ENCODE assay signal across 12 cellular contexts in genomic region chr9:99185328-99185632, GRCh38. TPM values are rescaled to one million over a fixed set of nuclear protein-coding genes. Genes with fewer than 3 reads are reported as not detected.
DNase-seq lines count a peak whose midpoint lies in the region; ATAC-seq, FAIRE-seq and TF ChIP-seq lines count a peak whose summit lies in the region.
"Had no signal": no experiment of that assay in that cellular context is flagged by ENCODE, and none has a peak within 500 bp of the region (broad histone marks: within the 10 kb centered on the region; RNA-seq: fewer than 3 reads in every experiment).

No MANE protein-coding gene starts in this region.

- H4K5ac ChIP-seq in IMR-90 (ENCODE audit: low read depth, low read length) (no peak overlapping the region; the same call in 1 of the 2 replicates), H1 (ENCODE audit: insufficient read length, low read depth, low read length) (no peak overlapping the region)

- no peaks in the 10 kb centered on the region for H3K79me1 ChIP-seq in IMR-90 (ENCODE audit: low read depth in 1 of 2, low read length in 2 of 2)
- no peaks in the 10 kb centered on the region for H3K79me1 ChIP-seq in H1 (ENCODE audit: low read depth, low read length)
- no peaks in the 10 kb centered on the region for H3K79me1 ChIP-seq in neuronal stem cell (ENCODE audit: low read depth, low read length)

- H3K4me1 ChIP-seq in A549: no peaks in the 10 kb centered on the region
- H3K4me1 ChIP-seq in IMR-90 (ENCODE audit: control insufficient read depth, insufficient read depth, low read length): peaks cover 9% of the 10 kb centered on the region
- peaks cover 0 to 3% (median 1%) of the 10 kb centered on the region in 4 experiments; a peak in 2 of 7 replicates for H3K4me1 ChIP-seq in H1 (replicated peaks in 1 of 4; ENCODE audit: control insufficient read depth in 3 of 4, insufficient read depth in 4 of 4, low read length in 3 of 4)
- H3K4me1 ChIP-seq in neuronal stem cell (ENCODE audit: control insufficient read depth in 2 of 2, insufficient read depth in 1 of 2, low read depth in 1 of 2, low read length in 2 of 2): peaks cover 3 to 7% of the 10 kb centered on the region in 2 donors
- H3K4me1 ChIP-seq: HAP-1 had no signal

- H2BK5ac ChIP-seq in IMR-90 (ENCODE audit: low read depth, low read length, poor library complexity, severe bottlenecking) (no peak overlapping the region), H1 (ENCODE audit: low read depth, low read length) (no peak overlapping the region), neuronal stem cell (ENCODE audit: low read length) (peak overlapping the region; percentile 69)

- H3K27ac ChIP-seq in A549: no peak overlapping the region
- H3K27ac ChIP-seq in IMR-90 (ENCODE audit: insufficient read depth, low read length): no peak overlapping the region
- no peak overlapping the region for H3K27ac ChIP-seq in H1 (ENCODE audit: low read depth, low read length)
- H3K27ac ChIP-seq in neuronal stem cell (replicated peaks; ENCODE audit: low read length): no peak overlapping the region

- peaks cover 6% of the 10 kb centered on the region for H3K27me3 ChIP-seq in IMR-90 (ENCODE audit: control insufficient read depth, insufficient read depth, low read length)
- H3K27me3 ChIP-seq in H1 (replicated peaks in 1 of 4; ENCODE audit: control insufficient read depth in 3 of 4, extremely low read depth in 1 of 4, insufficient read depth in 3 of 4, low read length in 3 of 4): no peaks in the 10 kb centered on the region
- H3K27me3 ChIP-seq in neuronal stem cell (ENCODE audit: control insufficient read depth in 3 of 3, insufficient read depth in 3 of 3, low read depth in 1 of 3, low read length in 3 of 3): peaks cover 0 to 22% (median 0%) of the 10 kb centered on the region in 3 experiments

- H2BK120ac ChIP-seq in IMR-90 (ENCODE audit: low read depth, low read length): no peak overlapping the region
- no peak overlapping the region for H2BK120ac ChIP-seq in H1 (replicated peaks; ENCODE audit: low read depth, low read length)
- H2BK120ac ChIP-seq in neuronal stem cell (ENCODE audit: low read depth, low read length): no peak overlapping the region

- no peaks in the 10 kb centered on the region for H3K79me2 ChIP-seq in H1 (ENCODE audit: control insufficient read depth in 1 of 2, insufficient read depth in 2 of 2, low read length in 2 of 2)

- H2BK20ac ChIP-seq in IMR-90 (ENCODE audit: low read depth, low read length) (no peak overlapping the region), H1 (ENCODE audit: low read length) (no peak overlapping the region)

- H3K23ac ChIP-seq in IMR-90 (ENCODE audit: low read depth, low read length): no peak overlapping the region
- H3K23ac ChIP-seq in H1 (ENCODE audit: insufficient read length): no peak overlapping the region
- peak overlapping the region; percentile 82 for H3K23ac ChIP-seq in neuronal stem cell (ENCODE audit: low read depth, low read length, poor library complexity)

- FAIRE-seq in A549 (lab: Jason Lieb, UNC): no peak
- FAIRE-seq in H1 (lab: Jason Lieb, UNC): no peak
- FAIRE-seq: endometrium had no signal

- H3K9ac ChIP-seq in IMR-90 (ENCODE audit: low read depth, low read length): no peak overlapping the region
- H3K9ac ChIP-seq in H1 (replicated peaks in 1 of 4; ENCODE audit: extremely low read depth in 1 of 4, low read depth in 3 of 4, low read length in 3 of 4): no peak overlapping the region
- H3K9ac ChIP-seq in neuronal stem cell (ENCODE audit: low read depth, low read length, poor library complexity): peak overlapping the region; percentile 45
- H3K9ac ChIP-seq: SK-N-SH had no signal

- H2AK9ac ChIP-seq in IMR-90 (replicated peaks; ENCODE audit: low read depth, low read length, poor library complexity): no peak overlapping the region

- H4K8ac ChIP-seq in IMR-90 (ENCODE audit: low read depth in 2 of 2, low read length in 2 of 2) (no peak overlapping the region; a peak in 1 of 4 replicates), H1 (ENCODE audit: extremely low read depth, insufficient read depth, low read length) (0 out of 2 replicates have a peak overlapping the region, but pooled peaks have one; percentile 30), neuronal stem cell (ENCODE audit: low read depth, low read length) (no peak overlapping the region)

- POLR2A ChIA-PET in A549 (lab: Yijun Ruan, JAX) (interaction anchor here (1.3 kb wide), 1 partner anchor 36 kb away, joined by 6 read pairs; the partner anchor contains the start of genes ALG2 and SEC61B), IMR-90 (lab: Charles Lee; ENCODE audit: unreplicated experiment) (no interaction called here), H1 (lab: Charles Lee; ENCODE audit: partially characterized antibody) (interaction anchor here (1.8 kb wide), 1 partner anchor 37 kb away, joined by 7 read pairs; the partner anchor contains the start of genes ALG2 and SEC61B)

- no peaks in the 10 kb centered on the region for H3K9me3 ChIP-seq in A549
- H3K9me3 ChIP-seq in IMR-90 (ENCODE audit: control insufficient read depth, insufficient read depth, low read length): no peaks in the 10 kb centered on the region
- no peaks in the 10 kb centered on the region for H3K9me3 ChIP-seq in H1 (ENCODE audit: insufficient read depth in 2 of 2, low read depth in 1 of 2, low read length in 1 of 2)
- no peaks in the 10 kb centered on the region for H3K9me3 ChIP-seq in neuronal stem cell (replicated peaks in 1 of 2; ENCODE audit: control insufficient read depth in 2 of 2, insufficient read depth in 1 of 2, low read depth in 1 of 2, low read length in 2 of 2)
- H3K9me3 ChIP-seq: HAP-1, SK-N-SH had no signal

- in situ Hi-C loops in IMR-90 (cut with MboI; ENCODE audit: low sequenced_read_pairs): loop anchor here (10.0 to 25.0 kb wide), 4 partner anchors 620 to 1402 kb away; partner anchors contain the start of gene CAVIN4

- peak overlapping the region; percentile 77 for H3K4me2 ChIP-seq in A549
- no peak overlapping the region for H3K4me2 ChIP-seq in IMR-90 (ENCODE audit: low read depth, low read length)
- no peak overlapping the region for H3K4me2 ChIP-seq in H1 (ENCODE audit: insufficient read depth in 1 of 2, low read depth in 2 of 2, low read length in 2 of 2)
- H3K4me2 ChIP-seq in neuronal stem cell (ENCODE audit: insufficient read depth, low read length, poor library complexity, severe bottlenecking): no peak overlapping the region

- TF ChIP-seq EP300 in A549 (IDR thresholded peaks at IDR 0.05) (no peak), H1 (IDR thresholded peaks at IDR 0.05; ENCODE audit: borderline replicate concordance in 1 of 2, low read depth in 2 of 2, low read length in 2 of 2) (no peak)

- H3K23me2 ChIP-seq in H1 (ENCODE audit: low read depth, low read length): no peaks in the 10 kb centered on the region

- H3K18ac ChIP-seq in IMR-90 (ENCODE audit: low read depth, low read length): no peak overlapping the region; the same call in 1 of the 2 replicates
- H3K18ac ChIP-seq in H1 (ENCODE audit: extremely low read depth, low read length): no peak overlapping the region
- peak overlapping the region; percentile 89 for H3K18ac ChIP-seq in neuronal stem cell (ENCODE audit: low read length)

- H3K36me3 ChIP-seq in IMR-90 (ENCODE audit: control insufficient read depth, insufficient read depth, low read length) (no peaks in the 10 kb centered on the region), H1 (ENCODE audit: control insufficient read depth in 2 of 4, insufficient read depth in 4 of 4, low read length in 3 of 4) (no peaks in the 10 kb centered on the region), neuronal stem cell (replicated peaks in 1 of 2; ENCODE audit: control insufficient read depth in 2 of 2, insufficient read depth in 2 of 2, low read length in 2 of 2) (no peaks in the 10 kb centered on the region)
- H3K36me3 ChIP-seq: HAP-1 had no signal

- H4K91ac ChIP-seq in IMR-90 (ENCODE audit: insufficient read depth, low read depth, low read length) (no peak overlapping the region), H1 (replicated peaks; ENCODE audit: insufficient read length, low read length) (no peak overlapping the region), neuronal stem cell (ENCODE audit: low read depth, low read length, poor library complexity) (no peak overlapping the region)

- TF ChIP-seq CTCF in A549 (IDR thresholded peaks at IDR 0.05) (no peak), IMR-90 (conservative IDR thresholded peaks at IDR 0.05; ENCODE audit: low read depth, low read length) (no peak), H1 (IDR thresholded peaks at IDR 0.05; ENCODE audit: control extremely low read depth in 1 of 3, insufficient read depth in 1 of 3, low read depth in 1 of 3, low read length in 3 of 3) (no peak)

- no peak for TF ChIP-seq RAD21 in A549 (conservative IDR thresholded peaks at IDR 0.05 in 1 of 2, IDR thresholded peaks at IDR 0.05 in 1 of 2)
- no peak for TF ChIP-seq RAD21 in IMR-90 (IDR thresholded peaks at IDR 0.05; ENCODE audit: low read length)
- TF ChIP-seq RAD21 in H1 (IDR thresholded peaks at IDR 0.05 in 1 of 2, conservative IDR thresholded peaks at IDR 0.05 in 1 of 2; ENCODE audit: low read depth in 2 of 2, low read length in 2 of 2): no peak

- no peak overlapping the region for H3K4me3 ChIP-seq in A549
- H3K4me3 ChIP-seq in IMR-90 (ENCODE audit: insufficient read depth, low read depth, low read length): no peak overlapping the region
- H3K4me3 ChIP-seq in H1 (ENCODE audit: extremely low read depth in 1 of 4, insufficient read depth in 2 of 4, low read depth in 3 of 4, low read length in 4 of 4): no peak overlapping the region
- no peak overlapping the region for H3K4me3 ChIP-seq in neuronal stem cell (ENCODE audit: low read length in 2 of 2)
- H3K4me3 ChIP-seq: HAP-1, skin epidermis had no signal

- ATAC-seq in A549 (no peak), IMR-90 (ENCODE audit: low read depth) (no peak)

- no TSS peak for BruUV-seq in IMR-90 (replicated peaks; lab: Mats Ljungman, UMichigan)

- intact Hi-C loops in IMR-90 (cut with micrococcal nuclease): loop anchor here (1.0 to 10.0 kb wide), 5 partner anchors 38 to 1410 kb away; partner anchors contain the start of genes MSANTD3 and SEC61B

- WGBS in A549 (ENCODE audit: missing lambda C conversion rate): 50% methylated on average over 6 of the region's 6 CpGs
- WGBS in IMR-90 (ENCODE audit: extremely low coverage in 2 of 2, insufficient read length in 1 of 2), 2 experiments: no CpG with 5 or more reads among the region's 6 CpGs
- WGBS in H1 (ENCODE audit: extremely low coverage in 1 of 2, insufficient coverage in 1 of 2, insufficient read length in 1 of 2, insufficient replicate concordance in 2 of 2, low coverage in 1 of 2, low lambda C conversion rate in 2 of 2, missing lambda C conversion rate in 1 of 2), 2 experiments: 96% methylated on average over 3 of the region's 6 CpGs; no CpG with 5 or more reads in 1 of the 2 experiments
- no CpG with 5 or more reads among the region's 6 CpGs for WGBS in neuronal stem cell (ENCODE audit: extremely low coverage in 2 of 2, insufficient read length in 2 of 2, insufficient replicate concordance in 1 of 2), 2 donors

- dilution Hi-C loops in IMR-90 (cut with HindIII; ENCODE audit: low sequenced_read_pairs, unreplicated experiment): no loop called here

- H3K4ac ChIP-seq in IMR-90 (ENCODE audit: low read depth, low read length) (peak overlapping the region; percentile 64; the same call in 1 of the 2 replicates), H1 (replicated peaks; ENCODE audit: insufficient read length, low read depth, low read length) (no peak overlapping the region), neuronal stem cell (ENCODE audit: low read length) (no peak overlapping the region)

- peaks cover 6% of the 10 kb centered on the region; the same call in 1 of the 2 replicates for H3K9me1 ChIP-seq in IMR-90 (ENCODE audit: insufficient read depth, low read length)

- H2AFZ ChIP-seq in IMR-90 (replicated peaks; ENCODE audit: low read length, poor library complexity) (peak overlapping the region; percentile 88), H1 (ENCODE audit: low read length) (peak overlapping the region; percentile 98; the same call in 1 of the 2 replicates), neuronal stem cell (ENCODE audit: low read length) (peak overlapping the region; percentile 90)

- TF ChIP-seq POLR2A in A549 (IDR thresholded peaks at IDR 0.05; ENCODE audit: low read length) (no peak), IMR-90 (IDR thresholded peaks at IDR 0.05; ENCODE audit: low read depth, low read length) (no peak), H1 (IDR thresholded peaks at IDR 0.05; ENCODE audit: control extremely low read depth in 1 of 2, low read depth in 2 of 2, low read length in 2 of 2) (no peak)

- no peaks in the 10 kb centered on the region for H4K20me1 ChIP-seq in IMR-90 (ENCODE audit: insufficient read depth, low read length)
- H4K20me1 ChIP-seq in H1 (replicated peaks in 1 of 2; ENCODE audit: control insufficient read depth in 1 of 2, insufficient read depth in 2 of 2, low read length in 2 of 2): no peaks in the 10 kb centered on the region

- DNase-seq in A549 (ENCODE audit: low read depth in 1 of 2, low spot score in 1 of 2) (no peak), IMR-90 (no peak), H1 (ENCODE audit: low read depth in 1 of 2, low spot score in 2 of 2) (no peak), neuronal stem cell (ENCODE audit: low spot score) (no peak), T-helper 2 cell (no peak), AG20443 (ENCODE audit: low spot score) (no peak), putamen (ENCODE audit: low spot score) (no peak)
- DNase-seq in stimulated activated naive CD4-positive, alpha-beta T cell treated with Interleukin-2 at 50 U/mL for 16 hours (lab: John Stamatoyannopoulos, UW): no peak

- H3K56ac ChIP-seq in IMR-90 (ENCODE audit: extremely low read depth, insufficient read depth, low read length): no peak overlapping the region
- no peak overlapping the region for H3K56ac ChIP-seq in H1 (replicated peaks; ENCODE audit: insufficient read length, low read depth, low read length)

- no peak overlapping the region for H2BK15ac ChIP-seq in IMR-90 (ENCODE audit: low read depth, low read length)
- H2BK15ac ChIP-seq in H1 (ENCODE audit: low read length): no peak overlapping the region
- peak overlapping the region; percentile 95 for H2BK15ac ChIP-seq in neuronal stem cell (ENCODE audit: low read length)

- 0 out of 2 replicates have a peak overlapping the region, but pooled peaks have one; percentile 89 for H2BK12ac ChIP-seq in H1 (ENCODE audit: low read depth, low read length)
- peak overlapping the region; percentile 99 for H2BK12ac ChIP-seq in neuronal stem cell (ENCODE audit: low read length)

- no peak overlapping the region for H2AK5ac ChIP-seq in IMR-90 (ENCODE audit: low read depth, low read length)
- no peak overlapping the region for H2AK5ac ChIP-seq in H1 (ENCODE audit: low read depth, low read length)
- H2AK5ac ChIP-seq in neuronal stem cell (ENCODE audit: low read depth, low read length): peak overlapping the region; percentile 84

- CTCF ChIA-PET in A549 (lab: Yijun Ruan, JAX): interaction anchor here (0.5 to 5.7 kb wide), 55 partner anchors 12 to 1416 kb away, joined by 3 to 66 read pairs (median 4); no protein-coding TSS in a partner anchor
- CTCF ChIA-PET in IMR-90 (lab: Yijun Ruan, JAX): interaction anchor here (0.9 to 2.3 kb wide), 5 partner anchors 13 to 1138 kb away, joined by 3 to 12 read pairs (median 3); partner anchors contain the start of genes ALG2 and SEC61B
- CTCF ChIA-PET in H1 (lab: Charles Lee; ENCODE audit: partially characterized antibody): interaction anchor here (0.6 to 9.4 kb wide), 43 partner anchors 11 to 1110 kb away, joined by 3 to 105 read pairs (median 4); partner anchors contain the start of gene ALG2

- H3K14ac ChIP-seq in IMR-90 (replicated peaks; ENCODE audit: low read depth, low read length) (0 out of 2 replicates have a peak overlapping the region, but pooled peaks have one; percentile 62), H1 (ENCODE audit: insufficient read length) (no peak overlapping the region), neuronal stem cell (ENCODE audit: low read length) (no peak overlapping the region)

RNA-seq across cellular contexts. Expression of gene ALG2, which starts 36.5 kb away (rescaled TPM):
- polyA plus RNA-seq in A549 (2011; rRNA removed) (76.3 and 77.9 TPM in 2 replicates), A549 (2017; fragmentation: RNase III; extraction: RNeasy Plus Mini Kit Qiagen cat#74134 plus additional on column Dnase treatment) (26.1 to 26.6 TPM (median 26.2 TPM) in 3 replicates), IMR-90 (2012; rRNA removed) (35.1 and 36.4 TPM in 2 replicates), H1 (2011; rRNA removed) (26.7 and 27.1 TPM in 2 replicates)
- 25.9 and 32.9 TPM in 2 replicates for polyA plus RNA-seq in A549 (2012; cell fraction: cytosol; rRNA removed)
- 19.5 and 23.9 TPM in 2 replicates for polyA plus RNA-seq in A549 (2012; cell fraction: nucleus; rRNA removed)
- 32.8 and 33.5 TPM in 2 replicates for polyA minus RNA-seq in A549 (2011; rRNA and poly(A)+ RNA removed)
- total RNA-seq in IMR-90 (2012; rRNA removed): 33.9 and 38.4 TPM in 2 replicates
- polyA plus RNA-seq in IMR-90 (2012; cell fraction: cytosol; rRNA removed): 28.1 and 31.3 TPM in 2 replicates
- 20.4 and 43.6 TPM in 2 replicates for polyA plus RNA-seq in IMR-90 (2012; cell fraction: nucleus; rRNA removed; ENCODE audit: low replicate concordance)
- 27.8 and 30.7 TPM in 2 replicates for total RNA-seq in H1 (2021; fragmentation: NEBNext Ultra II Directional; extraction: Animal tissue kit (Norgen Biotek cat#: 25700))
- polyA plus RNA-seq in H1 (2011; cell fraction: cytosol; rRNA removed): 27.7 TPM
- polyA plus RNA-seq in H1 (2011; cell fraction: nucleus; rRNA removed): 17.0 TPM
- 19.3 to 23.1 TPM (median 21.7 TPM) in 4 replicates for polyA plus RNA-seq in H1 (2012, experiment 1 of 2)
- 13.0 TPM for polyA plus RNA-seq in H1 (2012, experiment 2 of 2)
- 41.1 TPM for polyA plus RNA-seq in H1 (2013, experiment 1 of 2)
- 52.8 TPM for polyA plus RNA-seq in H1 (2013, experiment 2 of 2)
- 25.5 and 30.1 TPM in 2 replicates for polyA minus RNA-seq in H1 (2011; rRNA and poly(A)+ RNA removed)
- polyA minus RNA-seq in H1 (2011; cell fraction: cytosol; rRNA and poly(A)+ RNA removed): 14.7 TPM
- polyA minus RNA-seq in H1 (2011; cell fraction: nucleus; rRNA and poly(A)+ RNA removed): 22.0 TPM
- polyA plus RNA-seq in neuronal stem cell (2013, experiment 1 of 2): 18.1 TPM
- polyA plus RNA-seq in neuronal stem cell (2013, experiment 2 of 2): 17.7 TPM

RNA-seq across cellular contexts. Expression of gene SEC61B, which starts 36.8 kb away (rescaled TPM):
- polyA plus RNA-seq in A549 (2011; rRNA removed): 190 and 194 TPM in 2 replicates
- polyA plus RNA-seq in A549 (2012; cell fraction: cytosol; rRNA removed): 183 and 195 TPM in 2 replicates
- 109 and 147 TPM in 2 replicates for polyA plus RNA-seq in A549 (2012; cell fraction: nucleus; rRNA removed)
- polyA plus RNA-seq in A549 (2017; fragmentation: RNase III; extraction: RNeasy Plus Mini Kit Qiagen cat#74134 plus additional on column Dnase treatment): 274 to 284 TPM (median 275 TPM) in 3 replicates
- polyA minus RNA-seq in A549 (2011; rRNA and poly(A)+ RNA removed): 35.7 and 38.6 TPM in 2 replicates
- total RNA-seq in IMR-90 (2012; rRNA removed): 180 and 184 TPM in 2 replicates
- polyA plus RNA-seq in IMR-90 (2012; rRNA removed): 281 and 285 TPM in 2 replicates
- polyA plus RNA-seq in IMR-90 (2012; cell fraction: cytosol; rRNA removed): 432 and 436 TPM in 2 replicates
- 116 and 149 TPM in 2 replicates for polyA plus RNA-seq in IMR-90 (2012; cell fraction: nucleus; rRNA removed; ENCODE audit: low replicate concordance)
- total RNA-seq in H1 (2021; fragmentation: NEBNext Ultra II Directional; extraction: Animal tissue kit (Norgen Biotek cat#: 25700)): 155 and 163 TPM in 2 replicates
- polyA plus RNA-seq in H1 (2011; rRNA removed): 315 and 379 TPM in 2 replicates
- polyA plus RNA-seq in H1 (2011; cell fraction: cytosol; rRNA removed): 222 TPM
- polyA plus RNA-seq in H1 (2011; cell fraction: nucleus; rRNA removed): 109 TPM
- polyA plus RNA-seq in H1 (2012, experiment 1 of 2): 179 to 259 TPM (median 234 TPM) in 4 replicates
- 527 TPM for polyA plus RNA-seq in H1 (2012, experiment 2 of 2)
- polyA plus RNA-seq in H1 (2013, experiment 1 of 2): 451 TPM
- polyA plus RNA-seq in H1 (2013, experiment 2 of 2): 470 TPM
- polyA minus RNA-seq in H1 (2011; rRNA and poly(A)+ RNA removed): 37.0 and 38.5 TPM in 2 replicates
- 32.5 TPM for polyA minus RNA-seq in H1 (2011; cell fraction: cytosol; rRNA and poly(A)+ RNA removed)
- 37.5 TPM for polyA minus RNA-seq in H1 (2011; cell fraction: nucleus; rRNA and poly(A)+ RNA removed)
- polyA plus RNA-seq in neuronal stem cell (2013, experiment 1 of 2): 363 TPM
- 364 TPM for polyA plus RNA-seq in neuronal stem cell (2013, experiment 2 of 2)

Comparison
In these comparisons a context has a peak if more than half of its experiments do, and no peak if none do; other contexts are left out.
1. Of the 18 proteins assayed by ChIP-seq in both H1 and A549: peak only in H1: KDM1A; only in A549: none; in both: none; in neither: 17.